ENCODE assay signal across 1 cellular context in the genomic region with DNA sequence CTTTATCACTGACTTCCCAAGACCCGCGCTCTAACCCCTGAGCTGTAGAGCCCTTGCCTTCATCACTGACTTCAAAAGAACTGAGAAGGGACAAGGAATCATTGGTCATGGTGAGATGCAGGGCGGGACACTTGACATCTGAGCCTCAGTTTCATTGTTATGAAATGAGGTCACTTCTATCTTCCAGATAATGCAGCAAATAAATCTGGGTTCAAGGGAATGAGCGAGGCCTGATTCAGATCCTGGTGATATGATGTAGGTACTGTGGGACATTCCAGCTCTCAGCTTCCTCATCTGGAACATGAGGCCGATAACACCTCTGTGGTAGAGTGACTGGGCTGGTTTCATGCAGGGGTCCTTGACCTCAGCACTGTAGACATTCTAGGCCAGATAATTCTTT.
TF ChIP-seq lines count a peak whose summit lies in the region.

No MANE protein-coding gene starts in this region.

TF ChIP-seq in WTC11, 78 proteins besides CTCF, POLR2A, EP300 and RAD21 (continued from another document):
- no peak for TF ChIP-seq NR1H2 (CRISPR knock-in tag; IDR thresholded peaks at IDR 0.05)
- TF ChIP-seq, protein P1, sequence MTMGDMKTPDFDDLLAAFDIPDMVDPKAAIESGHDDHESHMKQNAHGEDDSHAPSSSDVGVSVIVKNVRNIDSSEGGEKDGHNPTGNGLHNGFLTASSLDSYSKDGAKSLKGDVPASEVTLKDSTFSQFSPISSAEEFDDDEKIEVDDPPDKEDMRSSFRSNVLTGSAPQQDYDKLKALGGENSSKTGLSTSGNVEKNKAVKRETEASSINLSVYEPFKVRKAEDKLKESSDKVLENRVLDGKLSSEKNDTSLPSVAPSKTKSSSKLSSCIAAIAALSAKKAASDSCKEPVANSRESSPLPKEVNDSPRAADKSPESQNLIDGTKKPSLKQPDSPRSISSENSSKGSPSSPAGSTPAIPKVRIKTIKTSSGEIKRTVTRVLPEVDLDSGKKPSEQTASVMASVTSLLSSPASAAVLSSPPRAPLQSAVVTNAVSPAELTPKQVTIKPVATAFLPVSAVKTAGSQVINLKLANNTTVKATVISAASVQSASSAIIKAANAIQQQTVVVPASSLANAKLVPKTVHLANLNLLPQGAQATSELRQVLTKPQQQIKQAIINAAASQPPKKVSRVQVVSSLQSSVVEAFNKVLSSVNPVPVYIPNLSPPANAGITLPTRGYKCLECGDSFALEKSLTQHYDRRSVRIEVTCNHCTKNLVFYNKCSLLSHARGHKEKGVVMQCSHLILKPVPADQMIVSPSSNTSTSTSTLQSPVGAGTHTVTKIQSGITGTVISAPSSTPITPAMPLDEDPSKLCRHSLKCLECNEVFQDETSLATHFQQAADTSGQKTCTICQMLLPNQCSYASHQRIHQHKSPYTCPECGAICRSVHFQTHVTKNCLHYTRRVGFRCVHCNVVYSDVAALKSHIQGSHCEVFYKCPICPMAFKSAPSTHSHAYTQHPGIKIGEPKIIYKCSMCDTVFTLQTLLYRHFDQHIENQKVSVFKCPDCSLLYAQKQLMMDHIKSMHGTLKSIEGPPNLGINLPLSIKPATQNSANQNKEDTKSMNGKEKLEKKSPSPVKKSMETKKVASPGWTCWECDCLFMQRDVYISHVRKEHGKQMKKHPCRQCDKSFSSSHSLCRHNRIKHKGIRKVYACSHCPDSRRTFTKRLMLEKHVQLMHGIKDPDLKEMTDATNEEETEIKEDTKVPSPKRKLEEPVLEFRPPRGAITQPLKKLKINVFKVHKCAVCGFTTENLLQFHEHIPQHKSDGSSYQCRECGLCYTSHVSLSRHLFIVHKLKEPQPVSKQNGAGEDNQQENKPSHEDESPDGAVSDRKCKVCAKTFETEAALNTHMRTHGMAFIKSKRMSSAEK (CRISPR knock-in tag; IDR thresholded peaks at IDR 0.05; ENCODE audit: borderline replicate concordance), result no peak
- no peak for TF ChIP-seq ZNF263 (CRISPR knock-in tag; IDR thresholded peaks at IDR 0.05; ENCODE audit: low read depth)
- no peak for TF ChIP-seq ZNF219 (CRISPR knock-in tag; IDR thresholded peaks at IDR 0.05; ENCODE audit: borderline replicate concordance)
- TF ChIP-seq, protein P2, sequence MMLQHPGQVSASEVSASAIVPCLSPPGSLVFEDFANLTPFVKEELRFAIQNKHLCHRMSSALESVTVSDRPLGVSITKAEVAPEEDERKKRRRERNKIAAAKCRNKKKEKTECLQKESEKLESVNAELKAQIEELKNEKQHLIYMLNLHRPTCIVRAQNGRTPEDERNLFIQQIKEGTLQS (CRISPR knock-in tag; conservative IDR thresholded peaks at IDR 0.05), result no peak
